35 cellular contexts compared by ENCODE assay signal in the genomic region with DNA sequence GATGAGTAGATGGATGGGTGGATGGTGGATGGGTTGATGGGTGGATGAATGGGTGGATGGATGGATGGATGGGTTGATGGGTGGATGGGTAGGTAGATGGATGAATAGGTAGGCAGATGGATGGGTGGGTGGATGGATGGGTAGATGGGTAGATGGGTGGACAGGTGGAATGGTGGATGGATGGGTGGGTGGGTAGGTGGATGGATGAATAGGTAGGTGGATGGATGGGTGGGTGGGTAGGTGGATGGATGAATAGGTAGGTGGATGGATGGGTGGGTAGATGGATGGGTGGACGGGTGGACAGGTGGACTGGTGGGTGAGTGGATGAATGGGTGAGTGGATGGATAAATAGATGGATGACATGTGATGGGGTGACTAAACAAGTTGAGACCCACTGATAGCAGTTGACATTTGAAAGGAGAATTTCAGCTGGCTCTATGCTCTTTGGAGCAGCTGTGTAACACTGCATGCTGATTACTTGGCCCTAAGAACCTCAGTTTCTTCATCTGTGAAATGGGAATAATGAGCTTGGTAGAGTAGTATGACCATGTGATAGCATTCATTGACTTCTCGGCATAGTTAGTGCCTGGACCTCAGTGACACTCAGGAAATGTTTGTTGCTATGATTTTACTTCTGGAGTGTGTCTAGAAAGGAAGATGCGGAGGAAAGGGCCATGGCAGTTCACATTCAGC.
"Had no signal": no experiment of that assay in that cellular context is flagged by ENCODE, and none has a peak within 500 bp of the region (broad histone marks: within the 10 kb centered on the region; RNA-seq: fewer than 3 reads in every experiment).

No MANE protein-coding gene starts in this region.

- H3K4me3 ChIP-seq: breast epithelium had no signal

- FAIRE-seq: RCC 7860 had no signal

- H3K36me3 ChIP-seq: breast epithelium had no signal

- DNase-seq: activated B cell treated with CpG ODN at 0.5 μM for 24 hours; activated CD4-positive, alpha-beta memory T cell treated with anti-CD3 and anti-CD28 coated beads for 36 hours; activated CD4-positive, alpha-beta T cell treated with anti-CD3 and anti-CD28 coated beads for 4 hours; activated CD4-positive, alpha-beta T cell treated with anti-CD3 and anti-CD28 coated beads, Interleukin-2, amount 50 U/mL, for 1 hour; activated CD4-positive, CD25-positive, alpha-beta regulatory T cell treated with anti-CD3 and anti-CD28 coated beads, Interleukin-2, amount 50 U/mL, for 72 hours; activated CD8-positive, alpha-beta memory T cell treated with anti-CD3 and anti-CD28 coated beads, Interleukin-2, amount 50 U/mL, for 4 hours; activated effector memory CD4-positive, alpha-beta T cell treated with Interleukin-2 at 50 U/mL for 16 hours; activated naive CD4-positive, alpha-beta T cell treated with anti-CD3 and anti-CD28 coated beads, Interleukin-2, amount 10 ng/mL, durations not matched to agents 7 days and 5 days; activated naive CD8-positive, alpha-beta T cell treated with anti-CD3 and anti-CD28 coated beads, Interleukin-2, amount 50 U/mL, for 24 hours; activated T-cell treated with anti-CD3 and anti-CD28 coated beads for 4 hours; activated T-cell treated with anti-CD3 and anti-CD28 coated beads, Interleukin-2, amount 50 U/mL, for 4 hours; anterior cingulate cortex; caudate nucleus; cerebellar nuclear complex; NCI-H1092 treated with DMSO at 0.1 percent for 48 hours; NCI-H1417 treated with DMSO at 0.1 percent for 48 hours; NCI-H187 treated with DMSO at 0.1 percent for 48 hours; NCI-H2081 treated with DMSO at 0.1 percent for 48 hours; NCI-H226; NCI-H446 treated with DMSO at 0.1 percent for 48 hours; NCI-H524; NCI-H69; NCI-H82; SIG-M5; T-cell; T-helper 17 cell; T-helper 9 cell had no signal

- H3K27ac Mint-ChIP-seq: activated B cell treated with CpG ODN at 0.5 μM for 24 hours; activated CD4-positive, alpha-beta memory T cell treated with anti-CD3 and anti-CD28 coated beads for 36 hours; activated naive CD4-positive, alpha-beta T cell treated with anti-CD3 and anti-CD28 coated beads, Interleukin-2, amount 10 ng/mL, durations not matched to agents 7 days and 5 days; activated naive CD8-positive, alpha-beta T cell; activated naive CD8-positive, alpha-beta T cell treated with anti-CD3 and anti-CD28 coated beads, Interleukin-2, amount 50 U/mL, for 24 hours; activated T-helper 1 cell treated with anti-CD3 and anti-CD28 coated beads, Interleukin-12 subunit alpha, Interleukin-12 subunit beta, Interleukin-2, Interleukin-4 antibody, amounts not matched to agents 30 ng/mL and 10 ng/mL and 1 ng/mL, durations not matched to agents 14 hours and 24 hours and 36 hours; T-cell; T-helper 17 cell had no signal

- H3K27me3 ChIP-seq: breast epithelium had no signal

- H3K36me3 Mint-ChIP-seq: activated CD4-positive, alpha-beta memory T cell treated with anti-CD3 and anti-CD28 coated beads for 36 hours; activated naive CD4-positive, alpha-beta T cell treated with anti-CD3 and anti-CD28 coated beads, Interleukin-2, amount 10 ng/mL, durations not matched to agents 7 days and 5 days; T-cell had no signal

- H3K4me1 Mint-ChIP-seq: activated B cell treated with CpG ODN at 0.5 μM for 24 hours; activated naive CD8-positive, alpha-beta T cell treated with anti-CD3 and anti-CD28 coated beads, Interleukin-2, amount 50 U/mL, for 24 hours; T-cell had no signal

- H3K27me3 Mint-ChIP-seq: activated CD4-positive, alpha-beta memory T cell treated with anti-CD3 and anti-CD28 coated beads for 36 hours had no signal

- H3K27ac ChIP-seq: breast epithelium, RWPE1, VCaP had no signal

- H3K4me3 Mint-ChIP-seq: activated B cell treated with CpG ODN at 0.5 μM for 24 hours; activated CD4-positive, alpha-beta memory T cell treated with anti-CD3 and anti-CD28 coated beads for 36 hours; activated naive CD4-positive, alpha-beta T cell treated with anti-CD3 and anti-CD28 coated beads, Interleukin-2, amount 10 ng/mL, durations not matched to agents 7 days and 5 days; activated naive CD8-positive, alpha-beta T cell; activated naive CD8-positive, alpha-beta T cell treated with anti-CD3 and anti-CD28 coated beads, Interleukin-2, amount 50 U/mL, for 24 hours; activated T-cell treated with anti-CD3 and anti-CD28 coated beads, Interleukin-2, amount 50 U/mL, for 4 hours; activated T-helper 1 cell treated with anti-CD3 and anti-CD28 coated beads, Interleukin-12 subunit alpha, Interleukin-12 subunit beta, Interleukin-2, Interleukin-4 antibody, amounts not matched to agents 30 ng/mL and 10 ng/mL and 1 ng/mL, durations not matched to agents 14 hours and 24 hours and 36 hours; T-cell; T-helper 17 cell had no signal

- ATAC-seq: activated naive CD8-positive, alpha-beta T cell treated with anti-CD3 and anti-CD28 coated beads, Interleukin-2, amount 50 U/mL, for 24 hours; activated T-cell treated with anti-CD3 and anti-CD28 coated beads, Interleukin-2, amount 50 U/mL, for 4 hours; Right ventricle myocardium inferior; SK-N-SH treated with all-trans-retinoic acid at 6 μM for 48 hours; T-cell; T-helper 17 cell had no signal

- H3K9me3 Mint-ChIP-seq: activated B cell treated with CpG ODN at 0.5 μM for 24 hours; activated naive CD4-positive, alpha-beta T cell treated with anti-CD3 and anti-CD28 coated beads, Interleukin-2, amount 10 ng/mL, durations not matched to agents 7 days and 5 days; activated T-cell treated with anti-CD3 and anti-CD28 coated beads, Interleukin-2, amount 50 U/mL, for 4 hours; activated T-helper 1 cell treated with anti-CD3 and anti-CD28 coated beads, Interleukin-12 subunit alpha, Interleukin-12 subunit beta, Interleukin-2, Interleukin-4 antibody, amounts not matched to agents 30 ng/mL and 10 ng/mL and 1 ng/mL, durations not matched to agents 14 hours and 24 hours and 36 hours; T-cell had no signal

- H3K4me1 ChIP-seq: breast epithelium had no signal
